9 cellular contexts compared by ENCODE assay signal in genomic region chr13:99196466-99197256, GRCh38. TPM values are rescaled to one million over a fixed set of nuclear protein-coding genes. Genes with fewer than 3 reads are reported as not detected.
A peak's percentile ranks its signal among the peaks of the same experiment; 100 is the strongest.
DNase-seq lines count a peak whose midpoint lies in the region; TF ChIP-seq lines count a peak whose summit lies in the region.
"Had no signal": no experiment of that assay in that cellular context is flagged by ENCODE, and none has a peak within 500 bp of the region (broad histone marks: within the 10 kb centered on the region; RNA-seq: fewer than 3 reads in every experiment).

No MANE protein-coding gene starts in this region.

- H3F3A ChIP-seq in MM.1S (ENCODE audit: insufficient read depth, low read length): peaks cover 14% of the 10 kb centered on the region; the same call in 1 of the 2 replicates

- no peak overlapping the region for H2AFZ ChIP-seq in MM.1S (ENCODE audit: low read length)

- no peak for TF ChIP-seq POLR2A in breast epithelium (IDR thresholded peaks at IDR 0.05)

- H3K4me3 Mint-ChIP-seq in osteocyte (ENCODE audit: unreplicated experiment): no peak overlapping the region
- no peak overlapping the region for H3K4me3 Mint-ChIP-seq in activated T-helper 1 cell treated with anti-CD3 and anti-CD28 coated beads, Interleukin-12 subunit alpha, Interleukin-12 subunit beta, Interleukin-2, Interleukin-4 antibody, amounts not matched to agents 30 ng/mL and 10 ng/mL and 1 ng/mL, durations not matched to agents 14 hours and 24 hours and 36 hours

- H3K27ac Mint-ChIP-seq in osteocyte (ENCODE audit: unreplicated experiment): no peak overlapping the region
- H3K27ac Mint-ChIP-seq in activated T-helper 1 cell treated with anti-CD3 and anti-CD28 coated beads, Interleukin-12 subunit alpha, Interleukin-12 subunit beta, Interleukin-2, Interleukin-4 antibody, amounts not matched to agents 30 ng/mL and 10 ng/mL and 1 ng/mL, durations not matched to agents 14 hours and 24 hours and 36 hours: no peak overlapping the region

- H3K4me1 Mint-ChIP-seq in osteocyte (ENCODE audit: unreplicated experiment): peaks cover 11% of the 10 kb centered on the region
- H3K4me1 Mint-ChIP-seq in activated T-helper 1 cell treated with anti-CD3 and anti-CD28 coated beads, Interleukin-12 subunit alpha, Interleukin-12 subunit beta, Interleukin-2, Interleukin-4 antibody, amounts not matched to agents 30 ng/mL and 10 ng/mL and 1 ng/mL, durations not matched to agents 14 hours and 24 hours and 36 hours (ENCODE audit: low read depth): peaks cover 36% of the 10 kb centered on the region

- H3K79me2 ChIP-seq in MM.1S (ENCODE audit: low read length): peaks cover 9% of the 10 kb centered on the region

- H3K9me2 ChIP-seq in MM.1S (replicated peaks; ENCODE audit: insufficient read depth, low read length): no peaks in the 10 kb centered on the region

- H3K27me3 ChIP-seq in MM.1S (replicated peaks; ENCODE audit: insufficient read depth, low read length) (no peaks in the 10 kb centered on the region), breast epithelium (no peaks in the 10 kb centered on the region)

- no peak overlapping the region for H3K9ac ChIP-seq in MM.1S (ENCODE audit: low read length)

- intact Hi-C loops in breast epithelium (cut with DNase I; ENCODE audit: low total_unique reads): no loop called here
- intact Hi-C loops in activated T-helper 1 cell treated with anti-CD3 and anti-CD28 coated beads, Interleukin-12 subunit alpha, Interleukin-12 subunit beta, Interleukin-2, Interleukin-4 antibody, amounts not matched to agents 30 ng/mL and 10 ng/mL and 1 ng/mL, durations not matched to agents 14 hours and 24 hours and 36 hours (cut with micrococcal nuclease): loop anchor here (1.0 kb wide), 1 partner anchor 70 kb away; no protein-coding TSS in a partner anchor

- no peaks in the 10 kb centered on the region for H3K36me3 Mint-ChIP-seq in osteocyte (ENCODE audit: unreplicated experiment)
- peaks cover 6% of the 10 kb centered on the region for H3K36me3 Mint-ChIP-seq in activated T-helper 1 cell treated with anti-CD3 and anti-CD28 coated beads, Interleukin-12 subunit alpha, Interleukin-12 subunit beta, Interleukin-2, Interleukin-4 antibody, amounts not matched to agents 30 ng/mL and 10 ng/mL and 1 ng/mL, durations not matched to agents 14 hours and 24 hours and 36 hours (ENCODE audit: low read depth)

- H3K4me2 ChIP-seq in MM.1S (ENCODE audit: low read depth, low read length): no peak overlapping the region
- H3K4me2 ChIP-seq: A549 had no signal

- no peaks in the 10 kb centered on the region for H3K36me3 ChIP-seq in MM.1S (replicated peaks; ENCODE audit: insufficient read depth, low read length)
- H3K36me3 ChIP-seq in breast epithelium: no peaks in the 10 kb centered on the region

- H3K9me3 ChIP-seq in MM.1S (replicated peaks; ENCODE audit: insufficient read depth, low read length): no peaks in the 10 kb centered on the region
- no peaks in the 10 kb centered on the region for H3K9me3 ChIP-seq in breast epithelium
- H3K9me3 ChIP-seq: A549 had no signal

- H3K9me3 Mint-ChIP-seq in osteocyte (ENCODE audit: unreplicated experiment): no peaks in the 10 kb centered on the region
- H3K9me3 Mint-ChIP-seq in activated T-helper 1 cell treated with anti-CD3 and anti-CD28 coated beads, Interleukin-12 subunit alpha, Interleukin-12 subunit beta, Interleukin-2, Interleukin-4 antibody, amounts not matched to agents 30 ng/mL and 10 ng/mL and 1 ng/mL, durations not matched to agents 14 hours and 24 hours and 36 hours: no peaks in the 10 kb centered on the region

- peaks cover 7% of the 10 kb centered on the region for H3K4me1 ChIP-seq in MM.1S (ENCODE audit: low read length)
- no peaks in the 10 kb centered on the region for H3K4me1 ChIP-seq in breast epithelium
- H3K4me1 ChIP-seq: A549 had no signal

- H3K27ac ChIP-seq in MM.1S (ENCODE audit: low read length): no peak overlapping the region
- peak overlapping the region; percentile 32 to 37 for H3K27ac ChIP-seq in breast epithelium
- H3K27ac ChIP-seq: A549 had no signal

- H3K4me3 ChIP-seq in MM.1S (ENCODE audit: low read length) (no peak overlapping the region), breast epithelium (no peak overlapping the region)
- H3K4me3 ChIP-seq: A549 had no signal

- H4K20me1 ChIP-seq in MM.1S (ENCODE audit: insufficient read depth, low read length): no peaks in the 10 kb centered on the region

- TF ChIP-seq CTCF in MM.1S (IDR thresholded peaks at IDR 0.05; ENCODE audit: low read length): peak; percentile 34
- no peak for TF ChIP-seq CTCF in breast epithelium (IDR thresholded peaks at IDR 0.05)
- peak; percentile 21 for TF ChIP-seq CTCF in osteocyte (IDR thresholded peaks at IDR 0.05)

- H3K27me3 Mint-ChIP-seq in osteocyte (ENCODE audit: unreplicated experiment): no peaks in the 10 kb centered on the region
- no peaks in the 10 kb centered on the region for H3K27me3 Mint-ChIP-seq in activated T-helper 1 cell treated with anti-CD3 and anti-CD28 coated beads, Interleukin-12 subunit alpha, Interleukin-12 subunit beta, Interleukin-2, Interleukin-4 antibody, amounts not matched to agents 30 ng/mL and 10 ng/mL and 1 ng/mL, durations not matched to agents 14 hours and 24 hours and 36 hours (ENCODE audit: insufficient read depth)

- DNase-seq in NCI-H2029 (lab: John Stamatoyannopoulos, UW): peak; percentile 18
- DNase-seq in NCI-H2029 treated with DMSO at 0.1 percent for 48 hours (lab: John Stamatoyannopoulos, UW): no peak
- DNase-seq in MM.1S: peak; percentile 39
- no peak for DNase-seq in breast epithelium (ENCODE audit: low spot score in 2 of 2)
- no peak for DNase-seq in osteocyte (ENCODE audit: extremely low spot score, unreplicated experiment)
- no peak for DNase-seq in activated T-helper 1 cell treated with anti-CD3 and anti-CD28 coated beads, Interleukin-12 subunit alpha, Interleukin-12 subunit beta, Interleukin-2, Interleukin-4 antibody, amounts not matched to agents 30 ng/mL and 10 ng/mL and 1 ng/mL, durations not matched to agents 14 hours and 24 hours and 36 hours (ENCODE audit: low spot score)
- DNase-seq in ecto neural progenitor cell (ENCODE audit: low spot score): no peak
- DNase-seq in stimulated activated naive CD4-positive, alpha-beta T cell treated with Interleukin-2 at 50 U/mL for 16 hours (lab: John Stamatoyannopoulos, UW): no peak

RNA-seq across cellular contexts. Expression of gene UBAC2, which starts 4.0 kb away (rescaled TPM):
- total RNA-seq in breast epithelium (10 to 100 TPM; 64.6 to 72.8 (median 65.1) TPM), osteocyte (64.0 and 71.6 TPM in 2 replicates)
- 52.1 and 56.3 TPM in 2 replicates for total RNA-seq in activated T-helper 1 cell treated with anti-CD3 and anti-CD28 coated beads, Interleukin-12 subunit alpha, Interleukin-12 subunit beta, Interleukin-2, Interleukin-4 antibody, amounts not matched to agents 30 ng/mL and 10 ng/mL and 1 ng/mL, durations not matched to agents 14 hours and 24 hours and 36 hours

Comparison
In these comparisons a context has a peak if more than half of its experiments do, and no peak if none do; other contexts are left out.
1. DNase-seq: peak in NCI-H2029 (single experiment) and MM.1S (single experiment); none in NCI-H2029 treated with DMSO at 0.1 percent for 48 hours (single experiment), breast epithelium (0 of 2), osteocyte (single experiment), activated T-helper 1 cell treated with anti-CD3 and anti-CD28 coated beads, Interleukin-12 subunit alpha, Interleukin-12 subunit beta, Interleukin-2, Interleukin-4 antibody, amounts not matched to agents 30 ng/mL and 10 ng/mL and 1 ng/mL, durations not matched to agents 14 hours and 24 hours and 36 hours (single experiment), ecto neural progenitor cell (single experiment) and stimulated activated naive CD4-positive, alpha-beta T cell treated with Interleukin-2 at 50 U/mL for 16 hours (single experiment).
2. CTCF ChIP-seq: peak in MM.1S (single experiment) and osteocyte (single experiment); none in breast epithelium (0 of 3).